In the genomic region with DNA sequence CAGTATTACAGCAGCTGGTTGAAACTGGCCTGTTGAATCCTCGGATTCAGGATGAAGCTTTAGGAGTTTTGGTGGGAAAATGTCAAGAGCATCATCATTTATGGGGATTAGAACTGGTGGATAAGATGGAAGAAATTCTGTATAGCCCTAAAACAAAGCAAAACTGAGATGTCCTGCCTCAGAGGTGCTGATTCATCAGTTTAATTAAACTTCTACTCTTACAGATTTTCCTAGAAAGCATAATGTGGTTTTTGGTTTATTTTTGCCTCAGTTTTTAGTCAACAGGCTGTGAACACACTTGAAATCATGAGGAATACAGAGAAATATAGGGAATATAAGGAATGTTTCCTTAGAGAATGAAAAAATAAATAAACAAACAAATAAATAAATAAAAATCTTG, we compare ENCODE assay signal across 31 cellular contexts.
"Had no signal": no experiment of that assay in that cellular context is flagged by ENCODE, and none has a peak within 500 bp of the region (broad histone marks: within the 10 kb centered on the region; RNA-seq: fewer than 3 reads in every experiment).

No MANE protein-coding gene starts in this region.

- H3K27me3 ChIP-seq: neural progenitor cell, ovary, spleen, suprapubic skin, testis, tibial artery, transverse colon, upper lobe of right lung, uterus had no signal

- H3K9me3 ChIP-seq: ovary, suprapubic skin, testis, upper lobe of right lung, uterus had no signal

- H3K27ac ChIP-seq: neural progenitor cell, ovary, parathyroid adenoma, psoas muscle, skin epidermis, spleen, suprapubic skin, testis, tibial artery, transverse colon, upper lobe of right lung, uterus had no signal

- H3K27me3 Mint-ChIP-seq: progenitor cell of endocrine pancreas; stimulated activated memory B cell treated with anti-CD40 and anti-IgM and Interleukin-4, amounts not matched to agents 10 μg/mL and 1 μg/mL and 100 μg/mL, for 72 hours; stimulated activated naive CD8-positive, alpha-beta T cell treated with anti-CD3 and anti-CD28 coated beads, Interleukin-15, amount 100 ng/mL, for 72 hours had no signal

- ATAC-seq: natural killer cell; psoas muscle; right cardiac atrium; sciatic nerve; stimulated activated memory B cell treated with anti-CD40 and anti-IgM and Interleukin-4, amounts not matched to agents 10 μg/mL and 1 μg/mL and 100 μg/mL, for 72 hours; stimulated activated naive CD8-positive, alpha-beta T cell treated with anti-CD3 and anti-CD28 coated beads, Interleukin-15, amount 100 ng/mL, for 72 hours; stimulated activated naive CD8-positive, alpha-beta T cell treated with anti-CD3 and anti-CD28 coated beads, Interleukin-15, Interleukin-2, amounts not matched to agents 100 U/mL and 50 U/mL, for 24 hours; upper lobe of right lung had no signal

- H3K4me3 Mint-ChIP-seq: natural killer cell; nephron; neural progenitor cell; stimulated activated memory B cell treated with anti-CD40 and anti-IgM and Interleukin-4, amounts not matched to agents 10 μg/mL and 1 μg/mL and 100 μg/mL, for 72 hours; stimulated activated naive CD8-positive, alpha-beta T cell treated with anti-CD3 and anti-CD28 coated beads, Interleukin-15, amount 100 ng/mL, for 72 hours; type B pancreatic cell had no signal

- H3K9ac ChIP-seq: neural progenitor cell, parathyroid adenoma had no signal

- H3K4me3 ChIP-seq: neural progenitor cell, ovary, psoas muscle, skin epidermis, smooth muscle cell, spleen, suprapubic skin, testis, tibial artery, transverse colon, upper lobe of right lung, uterus had no signal

- H3K36me3 ChIP-seq: neural progenitor cell, ovary, spleen, suprapubic skin, tibial artery, transverse colon, upper lobe of right lung, uterus had no signal

- H3K4me1 Mint-ChIP-seq: natural killer cell; nephron; stimulated activated memory B cell treated with anti-CD40 and anti-IgM and Interleukin-4, amounts not matched to agents 10 μg/mL and 1 μg/mL and 100 μg/mL, for 72 hours; stimulated activated naive CD8-positive, alpha-beta T cell treated with anti-CD3 and anti-CD28 coated beads, Interleukin-15, amount 100 ng/mL, for 72 hours had no signal

- H3K36me3 Mint-ChIP-seq: natural killer cell; neural progenitor cell; stimulated activated memory B cell treated with anti-CD40 and anti-IgM and Interleukin-4, amounts not matched to agents 10 μg/mL and 1 μg/mL and 100 μg/mL, for 72 hours; type B pancreatic cell had no signal

- H3K79me2 ChIP-seq: parathyroid adenoma had no signal

- H2AFZ ChIP-seq: neural progenitor cell, parathyroid adenoma had no signal

- DNase-seq: natural killer cell; occipital lobe; ovary; posterior cingulate gyrus; psoas muscle; right cardiac atrium; spleen; stimulated activated CD4-positive, alpha-beta T cell treated with anti-CD3 and anti-CD28 coated beads, Interleukin-12 subunit alpha, Interleukin-12 subunit beta, amount 100 ng/mL, for 4 hours; stimulated activated CD4-positive, alpha-beta T cell treated with anti-CD3 and anti-CD28 coated beads, Interleukin-1b, Interleukin-23, amount 100 ng/mL, for 48 hours; stimulated activated CD4-positive, alpha-beta T cell treated with anti-CD3 and anti-CD28 coated beads, Interleukin-4, amount 100 ng/mL, for 1 hour; stimulated activated CD4-positive, alpha-beta T cell treated with anti-CD3 and anti-CD28 coated beads, Interleukin-4, amount 100 ng/mL, for 4 hours; stimulated activated CD8-positive, alpha-beta memory T cell treated with anti-CD3 and anti-CD28 coated beads, Interleukin-4, amount 100 ng/mL, for 48 hours; stimulated activated naive CD4-positive, alpha-beta T cell; stimulated activated naive CD8-positive, alpha-beta T cell treated with anti-CD3 and anti-CD28 coated beads, Interleukin-15, amount 100 ng/mL, for 72 hours; stimulated activated naive CD8-positive, alpha-beta T cell treated with anti-CD3 and anti-CD28 coated beads, Interleukin-15, Interleukin-2, amounts not matched to agents 100 U/mL and 50 U/mL, for 24 hours; substantia nigra; testis; tibial artery; transverse colon; upper lobe of right lung; uterus had no signal

- H3K9me3 Mint-ChIP-seq: nephron; stimulated activated memory B cell treated with anti-CD40 and anti-IgM and Interleukin-4, amounts not matched to agents 10 μg/mL and 1 μg/mL and 100 μg/mL, for 72 hours; stimulated activated naive CD8-positive, alpha-beta T cell treated with anti-CD3 and anti-CD28 coated beads, Interleukin-15, amount 100 ng/mL, for 72 hours; type B pancreatic cell had no signal

- H3K4me2 ChIP-seq: neural progenitor cell, smooth muscle cell had no signal

- H3K27ac Mint-ChIP-seq: natural killer cell; nephron; neural progenitor cell; progenitor cell of endocrine pancreas; stimulated activated memory B cell treated with anti-CD40 and anti-IgM and Interleukin-4, amounts not matched to agents 10 μg/mL and 1 μg/mL and 100 μg/mL, for 72 hours; stimulated activated naive CD8-positive, alpha-beta T cell treated with anti-CD3 and anti-CD28 coated beads, Interleukin-15, amount 100 ng/mL, for 72 hours; type B pancreatic cell had no signal

- H3K4me1 ChIP-seq: parathyroid adenoma, psoas muscle, spleen, suprapubic skin, testis, tibial artery, transverse colon, upper lobe of right lung, uterus had no signal
